Comparison of ENCODE assay signal across 1 cellular context in the genomic region with DNA sequence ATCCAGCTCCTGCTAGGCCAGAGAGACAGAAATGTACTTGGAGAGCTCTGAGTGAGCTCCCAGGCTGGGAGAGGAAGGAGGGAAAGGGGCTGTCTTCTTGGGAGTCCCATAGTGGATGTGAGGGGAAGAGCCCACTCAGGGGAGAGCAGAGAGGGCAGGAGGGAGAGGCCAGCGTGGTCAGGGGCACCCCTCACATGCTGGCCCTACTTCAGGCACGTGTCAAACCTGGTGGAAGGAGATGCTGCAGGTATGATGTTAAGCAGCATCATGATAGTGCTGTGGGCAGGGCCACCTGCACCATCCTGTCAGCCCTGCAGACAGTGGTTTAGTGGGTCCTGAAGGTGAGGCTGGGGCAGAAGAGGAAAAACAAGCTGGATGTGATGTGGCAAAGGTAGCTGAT.
TF ChIP-seq lines count a peak whose summit lies in the region.

No MANE protein-coding gene starts in this region.

TF ChIP-seq in HepG2, 621 proteins besides CTCF, POLR2A, EP300 and RAD21:
- TF ChIP-seq BHLHE40 (IDR thresholded peaks at IDR 0.05; ENCODE audit: low read length) (no peak), ZNF703 (CRISPR knock-in tag; IDR thresholded peaks at IDR 0.05; ENCODE audit: borderline replicate concordance) (no peak)
- TF ChIP-seq, protein P1, sequence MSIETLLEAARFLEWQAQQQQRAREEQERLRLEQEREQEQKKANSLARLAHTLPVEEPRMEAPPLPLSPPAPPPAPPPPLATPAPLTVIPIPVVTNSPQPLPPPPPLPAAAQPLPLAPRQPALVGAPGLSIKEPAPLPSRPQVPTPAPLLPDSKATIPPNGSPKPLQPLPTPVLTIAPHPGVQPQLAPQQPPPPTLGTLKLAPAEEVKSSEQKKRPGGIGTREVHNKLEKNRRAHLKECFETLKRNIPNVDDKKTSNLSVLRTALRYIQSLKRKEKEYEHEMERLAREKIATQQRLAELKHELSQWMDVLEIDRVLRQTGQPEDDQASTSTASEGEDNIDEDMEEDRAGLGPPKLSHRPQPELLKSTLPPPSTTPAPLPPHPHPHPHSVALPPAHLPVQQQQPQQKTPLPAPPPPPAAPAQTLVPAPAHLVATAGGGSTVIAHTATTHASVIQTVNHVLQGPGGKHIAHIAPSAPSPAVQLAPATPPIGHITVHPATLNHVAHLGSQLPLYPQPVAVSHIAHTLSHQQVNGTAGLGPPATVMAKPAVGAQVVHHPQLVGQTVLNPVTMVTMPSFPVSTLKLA (IDR thresholded peaks at IDR 0.05): peak; percentile 84
